Comparison of ENCODE assay signal across 18 cellular contexts in the genomic region with DNA sequence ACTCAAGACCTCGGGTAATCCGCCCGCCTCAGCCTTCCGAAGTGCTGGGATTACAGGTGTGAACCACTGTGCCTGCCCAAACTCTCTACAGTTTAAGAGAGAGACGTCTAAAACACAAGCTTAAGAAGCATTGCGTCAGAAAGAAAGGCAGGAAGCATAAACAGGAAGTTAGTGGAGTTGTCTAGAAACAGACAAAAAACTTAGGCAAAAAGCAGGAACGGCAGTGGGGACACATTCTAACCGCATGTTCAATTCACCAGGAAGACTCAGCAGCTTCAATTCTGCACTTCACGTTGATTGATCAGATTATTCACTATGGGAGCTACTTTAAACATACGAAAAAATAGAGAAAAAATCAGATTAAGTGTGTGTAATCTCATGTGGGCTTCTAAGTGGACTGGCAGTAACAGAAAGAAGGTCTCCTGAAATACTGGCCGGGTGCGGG. TPM values are rescaled to one million over a fixed set of nuclear protein-coding genes. Genes with fewer than 3 reads are reported as not detected.
DNase-seq lines count a peak whose midpoint lies in the region; ATAC-seq, FAIRE-seq and TF ChIP-seq lines count a peak whose summit lies in the region.
"Had no signal": no experiment of that assay in that cellular context is flagged by ENCODE, and none has a peak within 500 bp of the region (broad histone marks: within the 10 kb centered on the region; RNA-seq: fewer than 3 reads in every experiment).

No MANE protein-coding gene starts in this region.

- no peak for TF ChIP-seq RAD21 in HepG2 (CRISPR knock-in tag; IDR thresholded peaks at IDR 0.05)

- H4K20me1 ChIP-seq in HepG2 (ENCODE audit: insufficient read depth, low read length): no peaks in the 10 kb centered on the region

- BruUV-seq in HepG2 (replicated peaks; lab: Mats Ljungman, UMichigan): no TSS peak

- H3K4me3 ChIP-seq in right lobe of liver: no peak overlapping the region
- no peak overlapping the region for H3K4me3 ChIP-seq in HepG2 (replicated peaks in 1 of 3; ENCODE audit: insufficient read depth in 1 of 3, low read depth in 2 of 3, low read length in 3 of 3)
- H3K4me3 ChIP-seq: vagina had no signal

- H3K27ac Mint-ChIP-seq in endothelial cell (ENCODE audit: unreplicated experiment): peak overlapping the region; percentile 94
- H3K27ac Mint-ChIP-seq: activated B cell treated with CpG ODN at 0.5 μM for 24 hours; activated T-helper 2 cell treated with anti-CD3 and anti-CD28 coated beads, Interferon-gamma antibody, Interleukin-2, Interleukin-4, amounts not matched to agents 10 μg/mL and 5 μg/mL and 100 μg/mL, durations not matched to agents 14 hours and 24 hours and 36 hours; memory B cell had no signal

- no peaks in the 10 kb centered on the region for H3K9me3 Mint-ChIP-seq in endothelial cell (ENCODE audit: unreplicated experiment)
- H3K9me3 Mint-ChIP-seq: activated B cell treated with CpG ODN at 0.5 μM for 24 hours; activated T-helper 2 cell treated with anti-CD3 and anti-CD28 coated beads, Interferon-gamma antibody, Interleukin-2, Interleukin-4, amounts not matched to agents 10 μg/mL and 5 μg/mL and 100 μg/mL, durations not matched to agents 14 hours and 24 hours and 36 hours; memory B cell had no signal

- peaks cover 6% of the 10 kb centered on the region for H3K4me1 Mint-ChIP-seq in endothelial cell (ENCODE audit: unreplicated experiment)
- H3K4me1 Mint-ChIP-seq: memory B cell had no signal

- H3K9ac ChIP-seq in HepG2 (ENCODE audit: insufficient read depth, low read depth, low read length): no peak overlapping the region

- peaks cover 2% of the 10 kb centered on the region for H3K27me3 Mint-ChIP-seq in endothelial cell (ENCODE audit: unreplicated experiment)

- no peak for DNase-seq in right lobe of liver
- no peak for DNase-seq in HepG2 (ENCODE audit: low spot score)
- DNase-seq in SKM-1 (lab: John Stamatoyannopoulos, UW; ENCODE audit: unreplicated experiment): peak; percentile 91
- no peak for DNase-seq in endothelial cell (ENCODE audit: low spot score)
- DNase-seq in erythroblast (lab: John Stamatoyannopoulos, UW): no peak
- DNase-seq: activated B cell treated with CpG ODN at 0.5 μM for 24 hours, GOT3, NCI-H1092 had no signal

- H3K27me3 ChIP-seq in right lobe of liver (no peaks in the 10 kb centered on the region), HepG2 (ENCODE audit: control insufficient read depth in 1 of 2, insufficient read depth in 2 of 2, low read length in 2 of 2) (peaks cover 2 to 23% of the 10 kb centered on the region in 2 experiments; a peak in 4 of 5 replicates)
- H3K27me3 ChIP-seq: vagina had no signal

- in situ Hi-C loops in HepG2 (cut with HindIII; ENCODE audit: extremely low pct_ligation_motif_present, low pct_unique_long_range_greater_than_20kb): no loop called here

- H3K36me3 Mint-ChIP-seq in endothelial cell (ENCODE audit: low read depth, unreplicated experiment): no peaks in the 10 kb centered on the region
- H3K36me3 Mint-ChIP-seq: memory B cell had no signal

- no peak overlapping the region for H2AFZ ChIP-seq in HepG2 (ENCODE audit: low read length)

- TF ChIP-seq EP300 in HepG2 (IDR thresholded peaks at IDR 0.05; ENCODE audit: low read depth in 2 of 2, low read length in 2 of 2) (no peak), HepG2 (CRISPR knock-in tag; IDR thresholded peaks at IDR 0.05; ENCODE audit: borderline replicate concordance) (no peak)

- 46% methylated on average over 12 of the region's 12 CpGs for WGBS in right lobe of liver (ENCODE audit: insufficient coverage, low coverage, low lambda C conversion rate, missing lambda C conversion rate)
- 45% methylated on average over 12 of the region's 12 CpGs for WGBS in HepG2 (ENCODE audit: low lambda C conversion rate)

- FAIRE-seq in HepG2 (lab: Jason Lieb, UNC): no peak
- FAIRE-seq: bronchial epithelial cell, GM19239 had no signal

- H3K4me2 ChIP-seq in HepG2 (ENCODE audit: low read depth, low read length): no peak overlapping the region

- ATAC-seq in right lobe of liver: peak; percentile 43 to 65 (median 55)
- no peak for ATAC-seq in HepG2
- no peak for ATAC-seq in GM18511 (IDR thresholded peaks at IDR 0.05; ENCODE audit: unreplicated experiment)
- ATAC-seq in GM19023 (IDR thresholded peaks at IDR 0.05; ENCODE audit: unreplicated experiment): no peak
- no peak for ATAC-seq in GM18502 (IDR thresholded peaks at IDR 0.05; ENCODE audit: poor library complexity, unreplicated experiment)

- intact Hi-C loops in right lobe of liver (cut with DNase I): no loop called here
- intact Hi-C loops in HepG2 (cut with micrococcal nuclease; ENCODE audit: unreplicated experiment): no loop called here

- POLR2A ChIA-PET in HepG2 (lab: Yijun Ruan, JAX): no interaction called here

- peak overlapping the region; percentile 6 for H3K4me3 Mint-ChIP-seq in endothelial cell (ENCODE audit: unreplicated experiment)
- H3K4me3 Mint-ChIP-seq: activated B cell treated with CpG ODN at 0.5 μM for 24 hours, memory B cell had no signal

- H3K36me3 ChIP-seq in right lobe of liver (no peaks in the 10 kb centered on the region), HepG2 (replicated peaks in 1 of 2; ENCODE audit: control insufficient read depth in 1 of 2, insufficient read depth in 2 of 2, low read length in 2 of 2) (no peaks in the 10 kb centered on the region)
- H3K36me3 ChIP-seq: vagina had no signal

- TF ChIP-seq POLR2A in right lobe of liver (IDR thresholded peaks at IDR 0.05) (no peak), HepG2 (IDR thresholded peaks at IDR 0.05; ENCODE audit: insufficient read depth in 1 of 2, low read depth in 2 of 2, low read length in 2 of 2) (no peak), erythroblast (IDR thresholded peaks at IDR 0.05; ENCODE audit: low read length) (no peak)

- H3K27ac ChIP-seq in right lobe of liver (no peak overlapping the region), HepG2 (ENCODE audit: extremely low read length, insufficient read depth, low read length) (no peak overlapping the region)
- H3K27ac ChIP-seq: vagina had no signal

- no peaks in the 10 kb centered on the region for H3K4me1 ChIP-seq in right lobe of liver
- peaks cover under 1% of the 10 kb centered on the region; the same call in 1 of the 2 replicates for H3K4me1 ChIP-seq in HepG2 (ENCODE audit: insufficient read depth, low read length)

- no peaks in the 10 kb centered on the region for H3K79me2 ChIP-seq in HepG2 (ENCODE audit: insufficient read depth, low read length)

- TF ChIP-seq CTCF in right lobe of liver (IDR thresholded peaks at IDR 0.05): no peak
- no peak for TF ChIP-seq CTCF in HepG2 (CRISPR knock-in tag; IDR thresholded peaks at IDR 0.05)
- no peak for TF ChIP-seq CTCF in endothelial cell (IDR thresholded peaks at IDR 0.05; ENCODE audit: unreplicated experiment)

- H3K9me3 ChIP-seq in right lobe of liver (no peaks in the 10 kb centered on the region), HepG2 (ENCODE audit: low read length) (no peaks in the 10 kb centered on the region)
- H3K9me3 ChIP-seq: vagina had no signal

- CTCF ChIA-PET in HepG2 (lab: Yijun Ruan, JAX; ENCODE audit: low intra/inter-chr PET ratio, low total read pairs): no interaction called here

RNA-seq across cellular contexts. Expression of gene CFAP74, which starts 7.4 kb away (rescaled TPM):
- total RNA-seq in right lobe of liver: 1 to 10 TPM in 2 of 6 experiments, under 1 TPM in 3, not detected in 1; 0.16 to 3.5 (median 0.32) TPM
- total RNA-seq in HepG2 (2016; rRNA removed; fragmentation: Illumina TruSeq; extraction: Trizol): 0.27 TPM in 1 of 2 replicates, not detected in the other
- 0.09 TPM in 1 of 2 replicates, not detected in the other for total RNA-seq in HepG2 (2016; cell fraction: cytosol; rRNA removed; fragmentation: Illumina TruSeq; extraction: Trizol; ENCODE audit: low read depth)
- 0.09 and 0.10 TPM in 2 replicates for total RNA-seq in HepG2 (2016; cell fraction: insoluble cytoplasmic fraction; rRNA removed; fragmentation: Illumina TruSeq; extraction: Trizol)
- total RNA-seq in HepG2 (2016; cell fraction: membrane; rRNA removed; fragmentation: Illumina TruSeq; extraction: Trizol): 0.07 and 0.09 TPM in 2 replicates
- 0.28 and 0.66 TPM in 2 replicates for total RNA-seq in HepG2 (2016; cell fraction: nucleus; rRNA removed; fragmentation: Illumina TruSeq; extraction: Trizol)
- polyA plus RNA-seq in HepG2 (2011; rRNA removed): 0.57 and 0.62 TPM in 2 replicates
- polyA plus RNA-seq in HepG2 (2011; cell fraction: cytosol; rRNA removed): 0.13 TPM in 2 replicates
- 4.1 and 5.0 TPM in 2 replicates for polyA plus RNA-seq in HepG2 (2011; cell fraction: nucleus; rRNA removed)
- polyA plus RNA-seq in HepG2 (2012): 0.67 and 2.1 TPM in 2 replicates
- polyA plus RNA-seq in HepG2 (2016; cell fraction: cytosol; fragmentation: Illumina TruSeq; extraction: Trizol; ENCODE audit: low read depth): 0.05 TPM in 1 of 2 replicates, not detected in the other
- 0.08 and 0.10 TPM in 2 replicates for polyA plus RNA-seq in HepG2 (2016; cell fraction: insoluble cytoplasmic fraction; fragmentation: Illumina TruSeq; extraction: Trizol; ENCODE audit: low read depth)
- 0.11 TPM in 1 of 2 replicates, not detected in the other for polyA plus RNA-seq in HepG2 (2016; cell fraction: membrane; fragmentation: Illumina TruSeq; extraction: Trizol; ENCODE audit: low read depth)
- 0.48 and 0.64 TPM in 2 replicates for polyA plus RNA-seq in HepG2 (2016; cell fraction: nucleus; fragmentation: Illumina TruSeq; extraction: Trizol; ENCODE audit: insufficient read depth, low read depth)
- polyA minus RNA-seq in HepG2 (2011; rRNA and poly(A)+ RNA removed; ENCODE audit: low replicate concordance): 0.56 TPM in 1 of 2 replicates, not detected in the other
- 0.20 TPM in 1 of 2 replicates, not detected in the other for polyA minus RNA-seq in HepG2 (2011; cell fraction: cytosol; rRNA and poly(A)+ RNA removed)
- polyA minus RNA-seq in HepG2 (2011; cell fraction: nucleus; rRNA and poly(A)+ RNA removed): 0.77 and 0.99 TPM in 2 replicates
- not detected for total RNA-seq in endothelial cell (ENCODE audit: unreplicated experiment)
- total RNA-seq: activated B cell treated with CpG ODN at 0.5 μM for 24 hours; activated T-helper 2 cell treated with anti-CD3 and anti-CD28 coated beads, Interferon-gamma antibody, Interleukin-2, Interleukin-4, amounts not matched to agents 10 μg/mL and 5 μg/mL and 100 μg/mL, durations not matched to agents 14 hours and 24 hours and 36 hours; bronchial epithelial cell; NCI-H460; posterior vena cava; vagina had no signal

RNA-seq across cellular contexts. Expression of gene GABRD, which starts 22.9 kb away (rescaled TPM):
- total RNA-seq in right lobe of liver (under 1 TPM in 1 of 6 experiments, not detected in 5; 0.55 TPM), HepG2 (2016; rRNA removed; fragmentation: Illumina TruSeq; extraction: Trizol) (not detected in 2 replicates), endothelial cell (ENCODE audit: unreplicated experiment) (0.64 TPM)
- total RNA-seq in HepG2 (2016; cell fraction: cytosol; rRNA removed; fragmentation: Illumina TruSeq; extraction: Trizol; ENCODE audit: low read depth): not detected in 2 replicates
- not detected in 2 replicates for total RNA-seq in HepG2 (2016; cell fraction: insoluble cytoplasmic fraction; rRNA removed; fragmentation: Illumina TruSeq; extraction: Trizol)
- total RNA-seq in HepG2 (2016; cell fraction: membrane; rRNA removed; fragmentation: Illumina TruSeq; extraction: Trizol): not detected in 2 replicates
- total RNA-seq in HepG2 (2016; cell fraction: nucleus; rRNA removed; fragmentation: Illumina TruSeq; extraction: Trizol): not detected in 2 replicates
- 0.22 TPM in 1 of 2 replicates, not detected in the other for polyA plus RNA-seq in HepG2 (2011; rRNA removed)
- 0.09 TPM in 1 of 2 replicates, not detected in the other for polyA plus RNA-seq in HepG2 (2011; cell fraction: cytosol; rRNA removed)
- polyA plus RNA-seq in HepG2 (2011; cell fraction: nucleus; rRNA removed): 0.08 TPM in 1 of 2 replicates, not detected in the other
- not detected in 2 replicates for polyA plus RNA-seq in HepG2 (2012)
- not detected in 2 replicates for polyA plus RNA-seq in HepG2 (2016; cell fraction: cytosol; fragmentation: Illumina TruSeq; extraction: Trizol; ENCODE audit: low read depth)
- not detected in 2 replicates for polyA plus RNA-seq in HepG2 (2016; cell fraction: insoluble cytoplasmic fraction; fragmentation: Illumina TruSeq; extraction: Trizol; ENCODE audit: low read depth)
- not detected in 2 replicates for polyA plus RNA-seq in HepG2 (2016; cell fraction: membrane; fragmentation: Illumina TruSeq; extraction: Trizol; ENCODE audit: low read depth)
- polyA plus RNA-seq in HepG2 (2016; cell fraction: nucleus; fragmentation: Illumina TruSeq; extraction: Trizol; ENCODE audit: insufficient read depth, low read depth): not detected in 2 replicates
- polyA minus RNA-seq in HepG2 (2011; rRNA and poly(A)+ RNA removed; ENCODE audit: low replicate concordance): 0.51 TPM in 1 of 2 replicates, not detected in the other
- polyA minus RNA-seq in HepG2 (2011; cell fraction: cytosol; rRNA and poly(A)+ RNA removed): not detected in 2 replicates
- polyA minus RNA-seq in HepG2 (2011; cell fraction: nucleus; rRNA and poly(A)+ RNA removed): not detected in 2 replicates
- total RNA-seq: activated B cell treated with CpG ODN at 0.5 μM for 24 hours; activated T-helper 2 cell treated with anti-CD3 and anti-CD28 coated beads, Interferon-gamma antibody, Interleukin-2, Interleukin-4, amounts not matched to agents 10 μg/mL and 5 μg/mL and 100 μg/mL, durations not matched to agents 14 hours and 24 hours and 36 hours; bronchial epithelial cell; NCI-H460; vagina had no signal

RNA-seq across cellular contexts. Expression of gene PRKCZ, which starts 54.0 kb away (rescaled TPM):
- total RNA-seq in right lobe of liver: 10 to 100 TPM; 10.3 to 20.1 (median 15.8) TPM
- total RNA-seq in HepG2 (2016; rRNA removed; fragmentation: Illumina TruSeq; extraction: Trizol): 21.9 and 34.7 TPM in 2 replicates
- total RNA-seq in HepG2 (2016; cell fraction: cytosol; rRNA removed; fragmentation: Illumina TruSeq; extraction: Trizol; ENCODE audit: low read depth): 25.5 and 28.3 TPM in 2 replicates
- total RNA-seq in HepG2 (2016; cell fraction: insoluble cytoplasmic fraction; rRNA removed; fragmentation: Illumina TruSeq; extraction: Trizol): 20.0 and 36.5 TPM in 2 replicates
- total RNA-seq in HepG2 (2016; cell fraction: membrane; rRNA removed; fragmentation: Illumina TruSeq; extraction: Trizol): 37.0 and 42.3 TPM in 2 replicates
- 30.0 and 34.9 TPM in 2 replicates for total RNA-seq in HepG2 (2016; cell fraction: nucleus; rRNA removed; fragmentation: Illumina TruSeq; extraction: Trizol)
- 85.2 and 85.8 TPM in 2 replicates for polyA plus RNA-seq in HepG2 (2011; rRNA removed)
- polyA plus RNA-seq in HepG2 (2011; cell fraction: cytosol; rRNA removed): 52.8 and 75.3 TPM in 2 replicates
- 132 and 197 TPM in 2 replicates for polyA plus RNA-seq in HepG2 (2011; cell fraction: nucleus; rRNA removed)
- 47.5 and 47.9 TPM in 2 replicates for polyA plus RNA-seq in HepG2 (2012)
- polyA plus RNA-seq in HepG2 (2016; cell fraction: cytosol; fragmentation: Illumina TruSeq; extraction: Trizol; ENCODE audit: low read depth): 23.5 and 27.3 TPM in 2 replicates
- polyA plus RNA-seq in HepG2 (2016; cell fraction: insoluble cytoplasmic fraction; fragmentation: Illumina TruSeq; extraction: Trizol; ENCODE audit: low read depth): 26.8 and 34.6 TPM in 2 replicates
- polyA plus RNA-seq in HepG2 (2016; cell fraction: membrane; fragmentation: Illumina TruSeq; extraction: Trizol; ENCODE audit: low read depth): 39.3 and 40.3 TPM in 2 replicates
- polyA plus RNA-seq in HepG2 (2016; cell fraction: nucleus; fragmentation: Illumina TruSeq; extraction: Trizol; ENCODE audit: insufficient read depth, low read depth): 76.9 and 79.5 TPM in 2 replicates
- 29.4 and 69.2 TPM in 2 replicates for polyA minus RNA-seq in HepG2 (2011; rRNA and poly(A)+ RNA removed; ENCODE audit: low replicate concordance)
- polyA minus RNA-seq in HepG2 (2011; cell fraction: cytosol; rRNA and poly(A)+ RNA removed): 14.4 and 24.4 TPM in 2 replicates
- polyA minus RNA-seq in HepG2 (2011; cell fraction: nucleus; rRNA and poly(A)+ RNA removed): 41.4 and 57.0 TPM in 2 replicates
- 23.1 TPM for total RNA-seq in endothelial cell (ENCODE audit: unreplicated experiment)

Comparison
In these comparisons a context has a peak if more than half of its experiments do, and no peak if none do; other contexts are left out.
1. ATAC-seq: peak in right lobe of liver (4 of 4); none in HepG2 (single experiment), GM18511 (single experiment), GM19023 (single experiment) and GM18502 (single experiment).